8 cellular contexts compared by ENCODE assay signal in genomic region chr13:31045621-31046081, GRCh38.
DNase-seq lines count a peak whose midpoint lies in the region; ATAC-seq and TF ChIP-seq lines count a peak whose summit lies in the region.

No MANE protein-coding gene starts in this region.

- H3K9me3 Mint-ChIP-seq in stimulated activated memory B cell treated with anti-CD40 and anti-IgM and Interleukin-4, amounts not matched to agents 10 μg/mL and 1 μg/mL and 100 μg/mL, for 72 hours: no peaks in the 10 kb centered on the region

- H3K36me3 Mint-ChIP-seq in stimulated activated memory B cell treated with anti-CD40 and anti-IgM and Interleukin-4, amounts not matched to agents 10 μg/mL and 1 μg/mL and 100 μg/mL, for 72 hours: no peaks in the 10 kb centered on the region

- peaks cover 35% of the 10 kb centered on the region for H3K4me1 Mint-ChIP-seq in stimulated activated memory B cell treated with anti-CD40 and anti-IgM and Interleukin-4, amounts not matched to agents 10 μg/mL and 1 μg/mL and 100 μg/mL, for 72 hours

- peak; percentile 77 for ATAC-seq in stimulated activated memory B cell treated with anti-CD40 and anti-IgM and Interleukin-4, amounts not matched to agents 10 μg/mL and 1 μg/mL and 100 μg/mL, for 72 hours
- ATAC-seq in HG03354 (IDR thresholded peaks at IDR 0.05; ENCODE audit: poor library complexity, severe bottlenecking, unreplicated experiment): no peak
- no peak for ATAC-seq in HG03571 (IDR thresholded peaks at IDR 0.05; ENCODE audit: unreplicated experiment)

- no peak overlapping the region for H3K4me3 Mint-ChIP-seq in stimulated activated memory B cell treated with anti-CD40 and anti-IgM and Interleukin-4, amounts not matched to agents 10 μg/mL and 1 μg/mL and 100 μg/mL, for 72 hours

- H3K27me3 Mint-ChIP-seq in stimulated activated memory B cell treated with anti-CD40 and anti-IgM and Interleukin-4, amounts not matched to agents 10 μg/mL and 1 μg/mL and 100 μg/mL, for 72 hours: peaks cover 32% of the 10 kb centered on the region

- TF ChIP-seq CTCF in GM12864 (IDR thresholded peaks at IDR 0.05; ENCODE audit: low read depth, low read length, missing control alignments): no peak

- no peak overlapping the region for H3K27ac Mint-ChIP-seq in stimulated activated memory B cell treated with anti-CD40 and anti-IgM and Interleukin-4, amounts not matched to agents 10 μg/mL and 1 μg/mL and 100 μg/mL, for 72 hours

- DNase-seq in GM12864 (ENCODE audit: low read depth) (peak; percentile 3), HT-29 (ENCODE audit: low spot score) (peak; percentile 100), mucosa of gallbladder (ENCODE audit: low spot score) (peak; percentile 82)
- peak; percentile 64 for DNase-seq in activated CD4-positive, alpha-beta T cell treated with anti-CD3 and anti-CD28 coated beads for 1 hour
- peak; percentile 19 for DNase-seq in central memory CD4-positive, alpha-beta T cell

- H3K4me3 ChIP-seq in GM12864 (ENCODE audit: low read depth, low read length): no peak overlapping the region

Comparison
In these comparisons a context has a peak if more than half of its experiments do, and no peak if none do; other contexts are left out.
1. DNase-seq: peak in every context shown above with its lines; median percentile 100 in HT-29; 82 in mucosa of gallbladder; 64 in activated CD4-positive, alpha-beta T cell treated with anti-CD3 and anti-CD28 coated beads for 1 hour; 19 in central memory CD4-positive, alpha-beta T cell; 3 in GM12864.